ENCODE assay signal across 1 cellular context in genomic region chr18:34977787-34978532, GRCh38.
A peak's percentile ranks its signal among the peaks of the same experiment; 100 is the strongest.
TF ChIP-seq lines count a peak whose summit lies in the region.

No MANE protein-coding gene starts in this region.

TF ChIP-seq in HepG2, 621 proteins besides CTCF, POLR2A, EP300 and RAD21 (continued from another document):
- TF ChIP-seq CERS6 (CRISPR knock-in tag; IDR thresholded peaks at IDR 0.05), result no peak
- TF ChIP-seq ZSCAN5A (CRISPR knock-in tag; IDR thresholded peaks at IDR 0.05; ENCODE audit: borderline replicate concordance), result 0 out of 2 replicates have a peak, but pooled peaks have one; percentile 26
- 0 out of 2 replicates have a peak, but pooled peaks have one; percentile 43 for TF ChIP-seq FOXO4 (CRISPR knock-in tag; conservative IDR thresholded peaks at IDR 0.05)
- TF ChIP-seq ZNF362 (CRISPR knock-in tag; IDR thresholded peaks at IDR 0.05; ENCODE audit: borderline replicate concordance), result no peak
- TF ChIP-seq CSRNP1 (CRISPR knock-in tag; IDR thresholded peaks at IDR 0.05), result 0 out of 2 replicates have a peak, but pooled peaks have one; percentile 61
TF ChIP-seq in HepG2: peak in this region for 63.
